In genomic region chr15:82656641-82657266, GRCh38 we compare ENCODE assay signal across 26 cellular contexts. TPM values are rescaled to one million over a fixed set of nuclear protein-coding genes. Genes with fewer than 3 reads are reported as not detected.
"Had no signal": no experiment of that assay in that cellular context is flagged by ENCODE, and none has a peak within 500 bp of the region (broad histone marks: within the 10 kb centered on the region; RNA-seq: fewer than 3 reads in every experiment).

No MANE protein-coding gene starts in this region.

- H3K79me2 ChIP-seq: hepatocyte had no signal

- H3K36me3 ChIP-seq: heart right ventricle, left ventricle myocardium inferior, neural progenitor cell, pancreas, right atrium auricular region, right lobe of liver, suprapubic skin, thoracic aorta, tibial artery, vagina had no signal

- H3K27ac ChIP-seq: heart right ventricle, hepatocyte, left ventricle myocardium inferior, neural progenitor cell, pancreas, right atrium auricular region, right lobe of liver, suprapubic skin, thoracic aorta, tibial artery, vagina had no signal

- H3K4me3 ChIP-seq: heart right ventricle, hepatocyte, left ventricle myocardium inferior, lung, neural progenitor cell, pancreas, right atrium auricular region, right lobe of liver, suprapubic skin, thoracic aorta, tibial artery, vagina had no signal

- H3K9ac ChIP-seq: neural progenitor cell had no signal

- H3K4me2 ChIP-seq: hepatocyte, neural progenitor cell had no signal

- H3K4me1 ChIP-seq: heart right ventricle, left ventricle myocardium inferior, neural progenitor cell, pancreas, right atrium auricular region, right lobe of liver, suprapubic skin, tibial artery, vagina had no signal

- DNase-seq: heart right ventricle; kidney; left ventricle myocardium inferior; mesendoderm; naive B cell; natural killer cell; nephron progenitor cell; pancreas; right lobe of liver; stimulated activated CD4-positive, alpha-beta T cell treated with anti-CD3 and anti-CD28 coated beads, Interleukin-12 subunit alpha, Interleukin-12 subunit beta, amount 100 ng/mL, for 4 hours; stimulated activated CD4-positive, alpha-beta T cell treated with anti-CD3 and anti-CD28 coated beads, Interleukin-15, amount 100 ng/mL, for 24 hours; stimulated activated CD4-positive, alpha-beta T cell treated with anti-CD3 and anti-CD28 coated beads, Interleukin-2, amount 100 ng/mL, for 24 hours; stimulated activated CD4-positive, alpha-beta T cell treated with anti-CD3 and anti-CD28 coated beads, Interleukin-4, amount 100 ng/mL, for 1 hour; stimulated activated naive B cell treated with anti-CD40 and anti-IgM and Interleukin-4, amounts not matched to agents 10 μg/mL and 1 μg/mL and 100 μg/mL, for 72 hours; stimulated activated naive CD8-positive, alpha-beta T cell treated with anti-CD3 and anti-CD28 coated beads, Interleukin-15, Interleukin-2, amounts not matched to agents 100 U/mL and 50 U/mL, for 24 hours; tibial artery had no signal

- H3K9me3 ChIP-seq: heart right ventricle, left ventricle myocardium inferior, pancreas, right atrium auricular region, right lobe of liver, suprapubic skin, thoracic aorta, tibial artery, vagina had no signal

- H3K27me3 ChIP-seq: pancreas, right atrium auricular region, right lobe of liver, tibial artery, vagina had no signal

- H2AFZ ChIP-seq: hepatocyte, neural progenitor cell had no signal

- FAIRE-seq: kidney, pancreas had no signal

RNA-seq across cellular contexts. Expression of gene CPEB1, which starts 9.6 kb away (rescaled TPM):
- total RNA-seq: mononuclear cell, natural killer cell, right lobe of liver had no signal

RNA-seq across cellular contexts. Expression of gene AP3B2, which starts 52.9 kb away (rescaled TPM):
- total RNA-seq: pulmonary artery endothelial cell, skeletal muscle tissue had no signal
